In the genomic region with DNA sequence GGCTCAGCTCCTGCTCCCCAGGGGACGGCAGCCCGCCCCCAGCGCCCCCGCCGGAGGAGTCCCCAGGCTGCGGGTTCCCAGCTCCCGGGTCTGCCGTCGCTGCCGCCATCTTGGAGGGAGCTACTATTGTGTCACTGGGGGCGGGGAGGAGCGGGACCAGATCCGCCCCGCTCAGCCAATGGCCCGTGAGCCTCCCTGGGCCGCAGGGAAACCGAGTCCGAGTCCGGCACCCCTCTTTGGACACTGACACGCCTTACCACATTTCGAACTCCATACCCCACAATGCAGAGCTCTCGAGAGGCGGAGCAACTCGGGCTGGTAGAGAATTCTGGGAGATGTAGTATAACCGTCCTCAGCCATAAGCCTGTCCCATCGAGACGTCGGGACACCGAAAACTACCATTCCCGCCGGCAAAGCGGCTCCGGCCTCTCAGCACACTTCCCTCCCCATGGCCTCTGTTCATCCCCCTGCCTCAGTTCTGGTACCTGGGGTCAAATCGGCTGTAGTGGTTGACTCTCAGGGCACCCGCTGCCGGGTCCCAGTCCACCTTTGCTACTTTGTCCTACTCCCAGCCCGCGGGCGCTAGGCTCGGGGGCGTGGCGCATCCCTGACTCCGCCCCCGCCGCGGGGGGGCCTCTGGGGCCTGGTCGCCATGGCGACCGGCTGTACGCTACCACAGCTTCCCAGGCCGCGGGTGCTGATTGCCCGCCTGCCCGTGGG, we compare ENCODE assay signal across 1 cellular context.
TF ChIP-seq lines count a peak whose summit lies in the region.

A gene (minus strand): TSS at position 133 of the 720 bp plus-strand sequence. CDS start 24 bp downstream, at position 109.
A gene with protein sequence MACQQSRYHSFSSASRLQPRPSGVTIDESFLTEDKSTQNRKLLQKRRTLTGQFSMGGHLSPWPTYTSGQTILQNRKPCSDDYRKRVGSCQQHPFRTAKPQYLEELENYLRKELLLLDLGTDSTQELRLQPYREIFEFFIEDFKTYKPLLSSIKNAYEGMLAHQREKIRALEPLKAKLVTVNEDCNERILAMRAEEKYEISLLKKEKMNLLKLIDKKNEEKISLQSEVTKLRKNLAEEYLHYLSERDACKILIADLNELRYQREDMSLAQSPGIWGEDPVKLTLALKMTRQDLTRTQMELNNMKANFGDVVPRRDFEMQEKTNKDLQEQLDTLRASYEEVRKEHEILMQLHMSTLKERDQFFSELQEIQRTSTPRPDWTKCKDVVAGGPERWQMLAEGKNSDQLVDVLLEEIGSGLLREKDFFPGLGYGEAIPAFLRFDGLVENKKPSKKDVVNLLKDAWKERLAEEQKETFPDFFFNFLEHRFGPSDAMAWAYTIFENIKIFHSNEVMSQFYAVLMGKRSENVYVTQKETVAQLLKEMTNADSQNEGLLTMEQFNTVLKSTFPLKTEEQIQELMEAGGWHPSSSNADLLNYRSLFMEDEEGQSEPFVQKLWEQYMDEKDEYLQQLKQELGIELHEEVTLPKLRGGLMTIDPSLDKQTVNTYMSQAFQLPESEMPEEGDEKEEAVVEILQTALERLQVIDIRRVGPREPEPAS (plus strand): TSS at position 462 of the 720 bp plus-strand sequence. CDS start 261 bp downstream, outside the sequence.

TF ChIP-seq in K562, 482 proteins besides CTCF, POLR2A, EP300 and RAD21 (continued from another document and continues in another):
- TF ChIP-seq, protein P1, sequence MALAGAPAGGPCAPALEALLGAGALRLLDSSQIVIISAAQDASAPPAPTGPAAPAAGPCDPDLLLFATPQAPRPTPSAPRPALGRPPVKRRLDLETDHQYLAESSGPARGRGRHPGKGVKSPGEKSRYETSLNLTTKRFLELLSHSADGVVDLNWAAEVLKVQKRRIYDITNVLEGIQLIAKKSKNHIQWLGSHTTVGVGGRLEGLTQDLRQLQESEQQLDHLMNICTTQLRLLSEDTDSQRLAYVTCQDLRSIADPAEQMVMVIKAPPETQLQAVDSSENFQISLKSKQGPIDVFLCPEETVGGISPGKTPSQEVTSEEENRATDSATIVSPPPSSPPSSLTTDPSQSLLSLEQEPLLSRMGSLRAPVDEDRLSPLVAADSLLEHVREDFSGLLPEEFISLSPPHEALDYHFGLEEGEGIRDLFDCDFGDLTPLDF (CRISPR knock-in tag; IDR thresholded peaks at IDR 0.05) = 0 out of 2 replicates have a peak, but pooled peaks have one; percentile 24
- no peak; the same call in 1 of the 2 replicates for TF ChIP-seq SMAD2 (IDR thresholded peaks at IDR 0.05; ENCODE audit: low read depth, low read length)
- TF ChIP-seq ZNF79 (CRISPR knock-in tag; IDR thresholded peaks at IDR 0.05; ENCODE audit: low read depth) = 0 out of 2 replicates have a peak, but pooled peaks have one; percentile 42
- TF ChIP-seq, protein P2, sequence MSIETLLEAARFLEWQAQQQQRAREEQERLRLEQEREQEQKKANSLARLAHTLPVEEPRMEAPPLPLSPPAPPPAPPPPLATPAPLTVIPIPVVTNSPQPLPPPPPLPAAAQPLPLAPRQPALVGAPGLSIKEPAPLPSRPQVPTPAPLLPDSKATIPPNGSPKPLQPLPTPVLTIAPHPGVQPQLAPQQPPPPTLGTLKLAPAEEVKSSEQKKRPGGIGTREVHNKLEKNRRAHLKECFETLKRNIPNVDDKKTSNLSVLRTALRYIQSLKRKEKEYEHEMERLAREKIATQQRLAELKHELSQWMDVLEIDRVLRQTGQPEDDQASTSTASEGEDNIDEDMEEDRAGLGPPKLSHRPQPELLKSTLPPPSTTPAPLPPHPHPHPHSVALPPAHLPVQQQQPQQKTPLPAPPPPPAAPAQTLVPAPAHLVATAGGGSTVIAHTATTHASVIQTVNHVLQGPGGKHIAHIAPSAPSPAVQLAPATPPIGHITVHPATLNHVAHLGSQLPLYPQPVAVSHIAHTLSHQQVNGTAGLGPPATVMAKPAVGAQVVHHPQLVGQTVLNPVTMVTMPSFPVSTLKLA (conservative IDR thresholded peaks at IDR 0.05) = peak; percentile 44 to 81; a peak in 2 of 4 replicates
- no peak for TF ChIP-seq HEY1 (CRISPR knock-in tag; IDR thresholded peaks at IDR 0.05; ENCODE audit: borderline replicate concordance)
- TF ChIP-seq KAT8 (IDR thresholded peaks at IDR 0.05; ENCODE audit: low read depth) = no peak
- TF ChIP-seq MCM5 (IDR thresholded peaks at IDR 0.05; ENCODE audit: low read depth) = no peak
- TF ChIP-seq LEF1 (IDR thresholded peaks at IDR 0.05) = no peak
- no peak for TF ChIP-seq ZNF12 (CRISPR knock-in tag; IDR thresholded peaks at IDR 0.05)
- no peak for TF ChIP-seq MEF2D (tag; conservative IDR thresholded peaks at IDR 0.05; ENCODE audit: low read depth)
- TF ChIP-seq, protein P3, sequence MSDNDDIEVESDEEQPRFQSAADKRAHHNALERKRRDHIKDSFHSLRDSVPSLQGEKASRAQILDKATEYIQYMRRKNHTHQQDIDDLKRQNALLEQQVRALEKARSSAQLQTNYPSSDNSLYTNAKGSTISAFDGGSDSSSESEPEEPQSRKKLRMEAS (CRISPR knock-in tag; IDR thresholded peaks at IDR 0.05) = 0 out of 2 replicates have a peak, but pooled peaks have one; percentile 10
- TF ChIP-seq ZNF764 (CRISPR knock-in tag; IDR thresholded peaks at IDR 0.05; ENCODE audit: low read depth) = 0 out of 2 replicates have a peak, but pooled peaks have one; percentile 29
- TF ChIP-seq RCOR1 (IDR thresholded peaks at IDR 0.05; ENCODE audit: borderline replicate concordance in 1 of 2, low read depth in 2 of 2, low read length in 2 of 2) = peak in 1 of 2 experiments; percentile 10; a peak in 1 of 4 replicates
- TF ChIP-seq NELFE (IDR thresholded peaks at IDR 0.05; ENCODE audit: insufficient read depth, insufficient read length) = no peak
- TF ChIP-seq LARP7 (IDR thresholded peaks at IDR 0.05) = no peak
- no peak for TF ChIP-seq EP400 (IDR thresholded peaks at IDR 0.05)
- TF ChIP-seq NR1H2 (CRISPR knock-in tag; IDR thresholded peaks at IDR 0.05) = no peak; the same call in 1 of the 2 replicates
- no peak for TF ChIP-seq COPS2 (conservative IDR thresholded peaks at IDR 0.05)
- no peak for TF ChIP-seq GATAD2A (IDR thresholded peaks at IDR 0.05)
- TF ChIP-seq, protein P4, sequence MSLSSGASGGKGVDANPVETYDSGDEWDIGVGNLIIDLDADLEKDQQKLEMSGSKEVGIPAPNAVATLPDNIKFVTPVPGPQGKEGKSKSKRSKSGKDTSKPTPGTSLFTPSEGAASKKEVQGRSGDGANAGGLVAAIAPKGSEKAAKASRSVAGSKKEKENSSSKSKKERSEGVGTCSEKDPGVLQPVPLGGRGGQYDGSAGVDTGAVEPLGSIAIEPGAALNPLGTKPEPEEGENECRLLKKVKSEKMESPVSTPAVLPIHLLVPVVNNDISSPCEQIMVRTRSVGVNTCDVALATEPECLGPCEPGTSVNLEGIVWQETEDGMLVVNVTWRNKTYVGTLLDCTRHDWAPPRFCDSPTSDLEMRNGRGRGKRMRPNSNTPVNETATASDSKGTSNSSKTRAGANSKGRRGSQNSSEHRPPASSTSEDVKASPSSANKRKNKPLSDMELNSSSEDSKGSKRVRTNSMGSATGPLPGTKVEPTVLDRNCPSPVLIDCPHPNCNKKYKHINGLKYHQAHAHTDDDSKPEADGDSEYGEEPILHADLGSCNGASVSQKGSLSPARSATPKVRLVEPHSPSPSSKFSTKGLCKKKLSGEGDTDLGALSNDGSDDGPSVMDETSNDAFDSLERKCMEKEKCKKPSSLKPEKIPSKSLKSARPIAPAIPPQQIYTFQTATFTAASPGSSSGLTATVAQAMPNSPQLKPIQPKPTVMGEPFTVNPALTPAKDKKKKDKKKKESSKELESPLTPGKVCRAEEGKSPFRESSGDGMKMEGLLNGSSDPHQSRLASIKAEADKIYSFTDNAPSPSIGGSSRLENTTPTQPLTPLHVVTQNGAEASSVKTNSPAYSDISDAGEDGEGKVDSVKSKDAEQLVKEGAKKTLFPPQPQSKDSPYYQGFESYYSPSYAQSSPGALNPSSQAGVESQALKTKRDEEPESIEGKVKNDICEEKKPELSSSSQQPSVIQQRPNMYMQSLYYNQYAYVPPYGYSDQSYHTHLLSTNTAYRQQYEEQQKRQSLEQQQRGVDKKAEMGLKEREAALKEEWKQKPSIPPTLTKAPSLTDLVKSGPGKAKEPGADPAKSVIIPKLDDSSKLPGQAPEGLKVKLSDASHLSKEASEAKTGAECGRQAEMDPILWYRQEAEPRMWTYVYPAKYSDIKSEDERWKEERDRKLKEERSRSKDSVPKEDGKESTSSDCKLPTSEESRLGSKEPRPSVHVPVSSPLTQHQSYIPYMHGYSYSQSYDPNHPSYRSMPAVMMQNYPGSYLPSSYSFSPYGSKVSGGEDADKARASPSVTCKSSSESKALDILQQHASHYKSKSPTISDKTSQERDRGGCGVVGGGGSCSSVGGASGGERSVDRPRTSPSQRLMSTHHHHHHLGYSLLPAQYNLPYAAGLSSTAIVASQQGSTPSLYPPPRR (CRISPR knock-in tag; IDR thresholded peaks at IDR 0.05; ENCODE audit: borderline replicate concordance) = no peak
- TF ChIP-seq MED1 (CRISPR knock-in tag; IDR thresholded peaks at IDR 0.05; ENCODE audit: borderline replicate concordance) = no peak
- TF ChIP-seq, protein P5, sequence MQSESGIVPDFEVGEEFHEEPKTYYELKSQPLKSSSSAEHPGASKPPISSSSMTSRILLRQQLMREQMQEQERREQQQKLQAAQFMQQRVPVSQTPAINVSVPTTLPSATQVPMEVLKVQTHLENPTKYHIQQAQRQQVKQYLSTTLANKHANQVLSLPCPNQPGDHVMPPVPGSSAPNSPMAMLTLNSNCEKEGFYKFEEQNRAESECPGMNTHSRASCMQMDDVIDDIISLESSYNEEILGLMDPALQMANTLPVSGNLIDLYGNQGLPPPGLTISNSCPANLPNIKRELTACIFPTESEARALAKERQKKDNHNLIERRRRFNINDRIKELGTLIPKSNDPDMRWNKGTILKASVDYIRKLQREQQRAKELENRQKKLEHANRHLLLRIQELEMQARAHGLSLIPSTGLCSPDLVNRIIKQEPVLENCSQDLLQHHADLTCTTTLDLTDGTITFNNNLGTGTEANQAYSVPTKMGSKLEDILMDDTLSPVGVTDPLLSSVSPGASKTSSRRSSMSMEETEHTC (IDR thresholded peaks at IDR 0.05) = 0 out of 2 replicates have a peak, but pooled peaks have one; percentile 32
- TF ChIP-seq SRSF7 (optimal IDR thresholded peaks at IDR 0.05; ENCODE audit: low read depth, low read length) = no peak
- TF ChIP-seq XRCC3 (IDR thresholded peaks at IDR 0.05) = no peak
- TF ChIP-seq, protein P6, sequence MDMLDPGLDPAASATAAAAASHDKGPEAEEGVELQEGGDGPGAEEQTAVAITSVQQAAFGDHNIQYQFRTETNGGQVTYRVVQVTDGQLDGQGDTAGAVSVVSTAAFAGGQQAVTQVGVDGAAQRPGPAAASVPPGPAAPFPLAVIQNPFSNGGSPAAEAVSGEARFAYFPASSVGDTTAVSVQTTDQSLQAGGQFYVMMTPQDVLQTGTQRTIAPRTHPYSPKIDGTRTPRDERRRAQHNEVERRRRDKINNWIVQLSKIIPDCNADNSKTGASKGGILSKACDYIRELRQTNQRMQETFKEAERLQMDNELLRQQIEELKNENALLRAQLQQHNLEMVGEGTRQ (CRISPR knock-in tag; IDR thresholded peaks at IDR 0.05) = no peak
- TF ChIP-seq ZEB2 (IDR thresholded peaks at IDR 0.05) = no peak
- TF ChIP-seq HCFC1 (IDR thresholded peaks at IDR 0.05; ENCODE audit: low read depth, low read length) = peak; percentile 98
- TF ChIP-seq MBD2 (IDR thresholded peaks at IDR 0.05; ENCODE audit: borderline replicate concordance, low read depth) = peak; percentile 99
- TF ChIP-seq, protein P7, sequence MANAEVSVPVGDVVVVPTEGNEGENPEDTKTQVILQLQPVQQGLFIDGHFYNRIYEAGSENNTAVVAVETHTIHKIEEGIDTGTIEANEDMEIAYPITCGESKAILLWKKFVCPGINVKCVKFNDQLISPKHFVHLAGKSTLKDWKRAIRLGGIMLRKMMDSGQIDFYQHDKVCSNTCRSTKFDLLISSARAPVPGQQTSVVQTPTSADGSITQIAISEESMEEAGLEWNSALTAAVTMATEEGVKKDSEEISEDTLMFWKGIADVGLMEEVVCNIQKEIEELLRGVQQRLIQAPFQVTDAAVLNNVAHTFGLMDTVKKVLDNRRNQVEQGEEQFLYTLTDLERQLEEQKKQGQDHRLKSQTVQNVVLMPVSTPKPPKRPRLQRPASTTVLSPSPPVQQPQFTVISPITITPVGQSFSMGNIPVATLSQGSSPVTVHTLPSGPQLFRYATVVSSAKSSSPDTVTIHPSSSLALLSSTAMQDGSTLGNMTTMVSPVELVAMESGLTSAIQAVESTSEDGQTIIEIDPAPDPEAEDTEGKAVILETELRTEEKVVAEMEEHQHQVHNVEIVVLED (CRISPR knock-in tag; IDR thresholded peaks at IDR 0.05) = no peak
- no peak for TF ChIP-seq ZNF431 (CRISPR knock-in tag; IDR thresholded peaks at IDR 0.05)
- TF ChIP-seq, protein P8, sequence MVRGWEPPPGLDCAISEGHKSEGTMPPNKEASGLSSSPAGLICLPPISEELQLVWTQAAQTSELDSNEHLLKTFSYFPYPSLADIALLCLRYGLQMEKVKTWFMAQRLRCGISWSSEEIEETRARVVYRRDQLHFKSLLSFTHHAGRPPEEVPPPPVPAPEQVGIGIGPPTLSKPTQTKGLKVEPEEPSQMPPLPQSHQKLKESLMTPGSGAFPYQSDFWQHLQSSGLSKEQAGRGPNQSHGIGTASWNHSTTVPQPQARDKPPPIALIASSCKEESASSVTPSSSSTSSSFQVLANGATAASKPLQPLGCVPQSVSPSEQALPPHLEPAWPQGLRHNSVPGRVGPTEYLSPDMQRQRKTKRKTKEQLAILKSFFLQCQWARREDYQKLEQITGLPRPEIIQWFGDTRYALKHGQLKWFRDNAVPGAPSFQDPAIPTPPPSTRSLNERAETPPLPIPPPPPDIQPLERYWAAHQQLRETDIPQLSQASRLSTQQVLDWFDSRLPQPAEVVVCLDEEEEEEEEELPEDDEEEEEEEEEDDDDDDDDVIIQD (CRISPR knock-in tag; IDR thresholded peaks at IDR 0.05) = no peak
- TF ChIP-seq KAT2B (IDR thresholded peaks at IDR 0.05; ENCODE audit: low read depth, low read length) = no peak
- no peak for TF ChIP-seq NR2F6 (CRISPR knock-in tag; IDR thresholded peaks at IDR 0.05)
- TF ChIP-seq RBM17 (IDR thresholded peaks at IDR 0.05; ENCODE audit: borderline replicate concordance, low read depth, low read length) = no peak
- peak; percentile 99 for TF ChIP-seq ZNF644 (tag; IDR thresholded peaks at IDR 0.05; ENCODE audit: low read depth)
- TF ChIP-seq ZNF121 (CRISPR knock-in tag; conservative IDR thresholded peaks at IDR 0.05) = no peak
- TF ChIP-seq, protein P9, sequence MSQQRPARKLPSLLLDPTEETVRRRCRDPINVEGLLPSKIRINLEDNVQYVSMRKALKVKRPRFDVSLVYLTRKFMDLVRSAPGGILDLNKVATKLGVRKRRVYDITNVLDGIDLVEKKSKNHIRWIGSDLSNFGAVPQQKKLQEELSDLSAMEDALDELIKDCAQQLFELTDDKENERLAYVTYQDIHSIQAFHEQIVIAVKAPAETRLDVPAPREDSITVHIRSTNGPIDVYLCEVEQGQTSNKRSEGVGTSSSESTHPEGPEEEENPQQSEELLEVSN (IDR thresholded peaks at IDR 0.05; ENCODE audit: borderline replicate concordance in 1 of 2, extremely low read depth in 1 of 2, insufficient read depth in 1 of 2, insufficient read length in 1 of 2, low read depth in 1 of 2, low read length in 1 of 2, poor library complexity in 1 of 2, severe bottlenecking in 1 of 2) = no peak
